Comparison of ENCODE assay signal across 19 cellular contexts in genomic region chr14:99663716-99664635, GRCh38. TPM values are rescaled to one million over a fixed set of nuclear protein-coding genes. Genes with fewer than 3 reads are reported as not detected.
A peak's percentile ranks its signal among the peaks of the same experiment; 100 is the strongest.
DNase-seq lines count a peak whose midpoint lies in the region; ATAC-seq and TF ChIP-seq lines count a peak whose summit lies in the region.
"Had no signal": no experiment of that assay in that cellular context is flagged by ENCODE, and none has a peak within 500 bp of the region (broad histone marks: within the 10 kb centered on the region; RNA-seq: fewer than 3 reads in every experiment).

No MANE protein-coding gene starts in this region.

- H3K79me2 ChIP-seq in GM23338 (replicated peaks; ENCODE audit: insufficient read depth) = no peaks in the 10 kb centered on the region
- no peaks in the 10 kb centered on the region for H3K79me2 ChIP-seq in OCI-LY7 (ENCODE audit: insufficient read depth, low read depth, low read length)

- POLR2A ChIA-PET in OCI-LY7 (lab: Charles Lee) = interaction anchor here (0.6 to 1.3 kb wide), 3 partner anchors 8 to 216 kb away, joined by 3 to 5 read pairs (median 3); no protein-coding TSS in a partner anchor

- H3F3A ChIP-seq in GM23338 (replicated peaks; ENCODE audit: low read depth) = peaks cover 6% of the 10 kb centered on the region; the same call in 1 of the 2 replicates

- no peak overlapping the region for H2BK15ac ChIP-seq in neuronal stem cell (ENCODE audit: low read length)

- H3K27me3 ChIP-seq in GM23338 (ENCODE audit: insufficient read depth) (peaks cover 18% of the 10 kb centered on the region), iPS DF 6.9 (ENCODE audit: control insufficient read depth, insufficient read depth, low read length) (peaks cover 3% of the 10 kb centered on the region; the same call in 1 of the 2 replicates), neuronal stem cell (ENCODE audit: control insufficient read depth in 3 of 3, insufficient read depth in 3 of 3, low read depth in 1 of 3, low read length in 3 of 3) (peaks cover 0 to 8% (median 0%) of the 10 kb centered on the region in 3 experiments), spleen (replicated peaks in 1 of 7) (peaks cover 0 to 34% (median 20%) of the 10 kb centered on the region in 7 donors)
- H3K27me3 ChIP-seq: MG63 had no signal

- H2AK5ac ChIP-seq in neuronal stem cell (ENCODE audit: low read depth, low read length) = peak overlapping the region; percentile 83

- no peak overlapping the region for H2BK12ac ChIP-seq in neuronal stem cell (ENCODE audit: low read length)

- 0 out of 2 replicates have a peak overlapping the region, but pooled peaks have one; percentile 52 for H2AFZ ChIP-seq in GM23338
- peak overlapping the region; percentile 57; the same call in 1 of the 2 replicates for H2AFZ ChIP-seq in OCI-LY7 (ENCODE audit: low read length)
- peak overlapping the region; percentile 56 for H2AFZ ChIP-seq in neuronal stem cell (ENCODE audit: low read length)

- no peaks in the 10 kb centered on the region; the same call in 1 of the 2 replicates for H4K20me1 ChIP-seq in GM23338 (replicated peaks; ENCODE audit: insufficient read depth)
- no peaks in the 10 kb centered on the region for H4K20me1 ChIP-seq in OCI-LY7 (ENCODE audit: insufficient read depth, low read length)

- intact Hi-C loops in OCI-LY7 (cut with micrococcal nuclease; ENCODE audit: unreplicated experiment) (loop anchor here (2.0 kb wide), 1 partner anchor 21 kb away; the partner anchor contains the start of gene CYP46A1), lower leg skin (cut with DNase I; ENCODE audit: low total_unique reads) (no loop called here), spleen (cut with DNase I; ENCODE audit: low total_unique reads) (no loop called here)

- peaks cover 9% of the 10 kb centered on the region; the same call in 1 of the 3 replicates for H3K36me3 Mint-ChIP-seq in GM23338 (ENCODE audit: low read depth)
- H3K36me3 Mint-ChIP-seq: CD14-positive monocyte had no signal

- no peak overlapping the region for H2BK5ac ChIP-seq in neuronal stem cell (ENCODE audit: low read length)

- 0 out of 3 replicates have a peak overlapping the region, but pooled peaks have one; percentile 23 for H3K4me3 Mint-ChIP-seq in GM23338
- H3K4me3 Mint-ChIP-seq: CD14-positive monocyte had no signal

- no peak for TF ChIP-seq POLR2A in lower leg skin (IDR thresholded peaks at IDR 0.05)
- no peak for TF ChIP-seq POLR2A in spleen (IDR thresholded peaks at IDR 0.05)

- H3K9me2 ChIP-seq in GM23338 (ENCODE audit: insufficient read depth) (no peaks in the 10 kb centered on the region), OCI-LY7 (ENCODE audit: insufficient read depth, low read length) (no peaks in the 10 kb centered on the region)

- no peak overlapping the region for H4K91ac ChIP-seq in neuronal stem cell (ENCODE audit: low read depth, low read length, poor library complexity)

- no peaks in the 10 kb centered on the region for H3K9me3 ChIP-seq in OCI-LY7 (ENCODE audit: low read length)
- H3K9me3 ChIP-seq in iPS DF 6.9 (ENCODE audit: control insufficient read depth, insufficient read depth, low read length) = no peaks in the 10 kb centered on the region
- H3K9me3 ChIP-seq in neuronal stem cell (replicated peaks in 1 of 2; ENCODE audit: control insufficient read depth in 2 of 2, insufficient read depth in 1 of 2, low read depth in 1 of 2, low read length in 2 of 2) = no peaks in the 10 kb centered on the region
- no peaks in the 10 kb centered on the region for H3K9me3 ChIP-seq in spleen
- H3K9me3 ChIP-seq: adrenal gland, HAP-1, lower lobe of right lung, MG63 had no signal

- H3K27ac Mint-ChIP-seq in GM23338 = peak overlapping the region; percentile 82
- H3K27ac Mint-ChIP-seq: CD14-positive monocyte had no signal

- H4K8ac ChIP-seq in neuronal stem cell (ENCODE audit: low read depth, low read length) = no peak overlapping the region

- BruUV-seq in OCI-LY7 (replicated peaks; lab: Mats Ljungman, UMichigan) = no TSS peak

- no peak overlapping the region for H3K23ac ChIP-seq in neuronal stem cell (ENCODE audit: low read depth, low read length, poor library complexity)

- TF ChIP-seq CTCF in GM23338 (conservative IDR thresholded peaks at IDR 0.05; ENCODE audit: low read depth in 2 of 2) (peak; percentile 14 to 53; a peak in 3 of 4 replicates), OCI-LY7 (conservative IDR thresholded peaks at IDR 0.05; ENCODE audit: low read length) (no peak), lower leg skin (IDR thresholded peaks at IDR 0.05) (no peak), spleen (IDR thresholded peaks at IDR 0.05 in 8 of 11, conservative IDR thresholded peaks at IDR 0.05 in 3 of 11) (no peak)

- H3K4me3 ChIP-seq in GM23338 = peak overlapping the region; percentile 29; the same call in 1 of the 2 replicates
- peak overlapping the region; percentile 54 for H3K4me3 ChIP-seq in OCI-LY7 (ENCODE audit: low read depth, low read length, poor library complexity, severe bottlenecking)
- H3K4me3 ChIP-seq in iPS DF 6.9 (ENCODE audit: low read length) = no peak overlapping the region
- no peak overlapping the region for H3K4me3 ChIP-seq in neuronal stem cell (ENCODE audit: low read length in 2 of 2)
- no peak overlapping the region for H3K4me3 ChIP-seq in lower leg skin (ENCODE audit: low read depth, poor library complexity, severe bottlenecking)
- no peak overlapping the region for H3K4me3 ChIP-seq in spleen
- H3K4me3 ChIP-seq: adrenal gland, HAP-1, lower lobe of right lung, MG63 had no signal

- H3K4me1 Mint-ChIP-seq in GM23338 = peaks cover 49% of the 10 kb centered on the region

- peak; percentile 64 for ATAC-seq in GM23338
- ATAC-seq: lower lobe of right lung had no signal

- peak overlapping the region; percentile 81 for H3K18ac ChIP-seq in neuronal stem cell (ENCODE audit: low read length)

- H3K27ac ChIP-seq in GM23338 (ENCODE audit: low read depth) (peak overlapping the region; percentile 23; the same call in 1 of the 2 replicates), OCI-LY7 (ENCODE audit: low read depth, low read length, poor library complexity, severe bottlenecking) (peak overlapping the region; percentile 87), iPS DF 6.9 (ENCODE audit: low read length) (no peak overlapping the region), neuronal stem cell (replicated peaks; ENCODE audit: low read length) (peak overlapping the region; percentile 70), spleen (no peak overlapping the region)
- H3K27ac ChIP-seq: adrenal gland, lower lobe of right lung had no signal

- H3K4me1 ChIP-seq in GM23338 (ENCODE audit: insufficient read depth) = peaks cover 33% of the 10 kb centered on the region
- peaks cover 70% of the 10 kb centered on the region for H3K4me1 ChIP-seq in OCI-LY7 (ENCODE audit: insufficient read depth, low read length, poor library complexity, severe bottlenecking)
- peaks cover 19% of the 10 kb centered on the region for H3K4me1 ChIP-seq in iPS DF 6.9 (ENCODE audit: control insufficient read depth, insufficient read depth, low read length)
- H3K4me1 ChIP-seq in neuronal stem cell (ENCODE audit: control insufficient read depth in 2 of 2, insufficient read depth in 1 of 2, low read depth in 1 of 2, low read length in 2 of 2) = peaks cover 45 to 63% of the 10 kb centered on the region in 2 donors
- H3K4me1 ChIP-seq in spleen = peaks cover 0 to 10% (median 2%) of the 10 kb centered on the region in 6 donors
- H3K4me1 ChIP-seq: adrenal gland, HAP-1 had no signal

- peaks cover 26% of the 10 kb centered on the region for H3K27me3 Mint-ChIP-seq in GM23338 (ENCODE audit: insufficient read depth, low read depth, poor library complexity)

- DNase-seq in GM23338 (ENCODE audit: low spot score) = peak; percentile 81
- DNase-seq in OCI-LY7 (ENCODE audit: low spot score) = peak; percentile 39
- DNase-seq in iPS DF 6.9 (ENCODE audit: low read depth, low spot score) = peak; percentile 87
- DNase-seq in neuronal stem cell (ENCODE audit: low spot score) = no peak
- DNase-seq in lower leg skin (ENCODE audit: low spot score in 2 of 2) = no peak
- DNase-seq in HUDEP-2 (lab: John Stamatoyannopoulos, UW; ENCODE audit: unreplicated experiment in 76 of 76) = no peak
- DNase-seq in spleen = no peak
- DNase-seq: activated CD4-positive, alpha-beta T cell treated with anti-CD3 and anti-CD28 coated beads for 4 hours; activated CD8-positive, alpha-beta memory T cell treated with anti-CD3 and anti-CD28 coated beads, Interleukin-2, amount 50 U/mL, for 4 hours; activated effector memory CD4-positive, alpha-beta T cell treated with anti-CD3 and anti-CD28 coated beads, Interleukin-2, amount 50 U/mL, for 16 hours; adrenal gland; foreskin fibroblast; lower lobe of right lung; MG63; NCI-H187 treated with DMSO at 0.1 percent for 48 hours; NCI-H524 had no signal

- CTCF ChIA-PET in OCI-LY7 (lab: Charles Lee; ENCODE audit: unreplicated experiment) = no interaction called here

- no peak overlapping the region for H3K14ac ChIP-seq in neuronal stem cell (ENCODE audit: low read length)

- H2BK120ac ChIP-seq in neuronal stem cell (ENCODE audit: low read depth, low read length) = no peak overlapping the region

- no peaks in the 10 kb centered on the region for H3K9me3 Mint-ChIP-seq in GM23338

- H3K9ac ChIP-seq in neuronal stem cell (ENCODE audit: low read depth, low read length, poor library complexity) = no peak overlapping the region

- H3K4me2 ChIP-seq in GM23338 (peak overlapping the region; percentile 68), OCI-LY7 (ENCODE audit: low read length) (peak overlapping the region; percentile 90), neuronal stem cell (ENCODE audit: insufficient read depth, low read length, poor library complexity, severe bottlenecking) (no peak overlapping the region)

- H3K4ac ChIP-seq in neuronal stem cell (ENCODE audit: low read length) = no peak overlapping the region

- no CpG with 5 or more reads among the region's 14 CpGs for WGBS in iPS DF 6.9 (ENCODE audit: insufficient coverage, insufficient read length)
- WGBS in neuronal stem cell (ENCODE audit: extremely low coverage in 2 of 2, insufficient read length in 2 of 2, insufficient replicate concordance in 1 of 2), 2 donors = no CpG with 5 or more reads among the region's 14 CpGs
- WGBS in lower leg skin, 2 donors = 66 to 71% methylated on average over 14 of the region's 14 CpGs
- WGBS in spleen, 5 donors = 57 to 74% (median 61%) methylated on average over 11 to 14 of the region's 14 CpGs

- H3K36me3 ChIP-seq in GM23338 (ENCODE audit: insufficient read depth) (no peaks in the 10 kb centered on the region), OCI-LY7 (ENCODE audit: insufficient read depth, low read length) (no peaks in the 10 kb centered on the region), iPS DF 6.9 (ENCODE audit: control insufficient read depth, insufficient read depth, low read length) (no peaks in the 10 kb centered on the region), neuronal stem cell (replicated peaks in 1 of 2; ENCODE audit: control insufficient read depth in 2 of 2, insufficient read depth in 2 of 2, low read length in 2 of 2) (no peaks in the 10 kb centered on the region), spleen (no peaks in the 10 kb centered on the region)
- H3K36me3 ChIP-seq: adrenal gland, HAP-1, lower lobe of right lung, MG63 had no signal

- no peaks in the 10 kb centered on the region for H3K79me1 ChIP-seq in neuronal stem cell (ENCODE audit: low read depth, low read length)

RNA-seq across cellular contexts. Expression of gene HHIPL1, which starts 19.0 kb away (rescaled TPM):
- total RNA-seq in GM23338 (2014; rRNA removed; shearing (Covaris generic)) = 1.6 and 2.0 TPM in 2 replicates
- polyA plus RNA-seq in GM23338 (2016; fragmentation: Nextera tagmentation; extraction: Ambion mirVana) (1.9 TPM in 2 replicates), spleen (under 1 TPM; 0.43 to 0.67 (median 0.64) TPM)
- total RNA-seq in OCI-LY7 (2014; rRNA removed; shearing (Covaris generic)) = 0.25 and 1.5 TPM in 2 replicates
- total RNA-seq in OCI-LY7 (2022) (0.61 and 0.72 TPM in 2 replicates), lower leg skin (1 to 10 TPM in 2 of 4 donors, under 1 TPM in 2; 0.59 to 2.4 (median 0.92) TPM), spleen (1 to 10 TPM; 1.8 to 4.2 (median 2.8) TPM)
- polyA plus RNA-seq in neuronal stem cell (2013, experiment 1 of 2) = 0.67 TPM
- 0.71 TPM for polyA plus RNA-seq in neuronal stem cell (2013, experiment 2 of 2)
- polyA plus RNA-seq: CD14-positive monocyte had no signal

RNA-seq across cellular contexts. Expression of gene CYP46A1, which starts 20.1 kb away (rescaled TPM):
- 0.47 and 0.59 TPM in 2 replicates for total RNA-seq in GM23338 (2014; rRNA removed; shearing (Covaris generic))
- 0.47 and 0.66 TPM in 2 replicates for polyA plus RNA-seq in GM23338 (2016; fragmentation: Nextera tagmentation; extraction: Ambion mirVana)
- 2.0 and 4.1 TPM in 2 replicates for total RNA-seq in OCI-LY7 (2014; rRNA removed; shearing (Covaris generic))
- total RNA-seq in OCI-LY7 (2022) = 10.8 and 11.0 TPM in 2 replicates
- polyA plus RNA-seq in neuronal stem cell (2013, experiment 1 of 2) = 1.5 TPM
- polyA plus RNA-seq in neuronal stem cell (2013, experiment 2 of 2) = 1.6 TPM
- total RNA-seq in lower leg skin = 1 to 10 TPM in 1 of 4 donors, under 1 TPM in 2, not detected in 1; 0.13 to 4.7 (median 0.55) TPM
- under 1 TPM; 0.16 to 0.85 (median 0.40) TPM for total RNA-seq in spleen
- polyA plus RNA-seq in spleen = under 1 TPM; 0.11 to 0.38 (median 0.13) TPM
- total RNA-seq: SK-MEL-5 had no signal
- polyA plus RNA-seq: CD14-positive monocyte had no signal

RNA-seq across cellular contexts. Expression of gene CCDC85C, which starts 60.0 kb away (rescaled TPM):
- total RNA-seq in GM23338 (2014; rRNA removed; shearing (Covaris generic)) = 24.9 and 26.8 TPM in 2 replicates
- polyA plus RNA-seq in GM23338 (2016; fragmentation: Nextera tagmentation; extraction: Ambion mirVana) (4.5 and 6.5 TPM in 2 replicates), spleen (1 to 10 TPM; 1.6 to 6.5 (median 1.9) TPM)
- total RNA-seq in OCI-LY7 (2014; rRNA removed; shearing (Covaris generic)) = 3.6 and 6.4 TPM in 2 replicates
- total RNA-seq in OCI-LY7 (2022) (14.6 and 15.0 TPM in 2 replicates), lower leg skin (10 to 100 TPM; 17.2 to 47.7 (median 33.3) TPM), spleen (10 to 100 TPM in 4 of 7 donors, 1 to 10 TPM in 3; 6.0 to 12.4 (median 11.3) TPM)
- polyA plus RNA-seq in neuronal stem cell (2013, experiment 1 of 2) = 22.3 TPM
- 22.5 TPM for polyA plus RNA-seq in neuronal stem cell (2013, experiment 2 of 2)

Comparison
In these comparisons a context has a peak if more than half of its experiments do, and no peak if none do; other contexts are left out.
1. DNase-seq: peak in GM23338 (single experiment), OCI-LY7 (single experiment) and iPS DF 6.9 (single experiment); none in neuronal stem cell (single experiment), lower leg skin (0 of 2), HUDEP-2 (0 of 76) and spleen (single experiment).
2. H3K27ac ChIP-seq: peak in GM23338 (single experiment), OCI-LY7 (single experiment) and neuronal stem cell (single experiment); none in iPS DF 6.9 (single experiment) and spleen (0 of 8).
3. H3K4me3 ChIP-seq: peak in GM23338 (single experiment) and OCI-LY7 (single experiment); none in iPS DF 6.9 (single experiment), neuronal stem cell (0 of 2), lower leg skin (single experiment) and spleen (0 of 8).
4. CTCF ChIP-seq: peak in GM23338 (2 of 2); none in OCI-LY7 (single experiment), lower leg skin (0 of 3) and spleen (0 of 11).
5. Peak in every context shown above with its lines, with median percentiles within 50 percentile points of each other: H2AFZ ChIP-seq.